7 cellular contexts compared by ENCODE assay signal in genomic region chr14:72423957-72424356, GRCh38.
"Had no signal": no experiment of that assay in that cellular context is flagged by ENCODE, and none has a peak within 500 bp of the region (broad histone marks: within the 10 kb centered on the region; RNA-seq: fewer than 3 reads in every experiment).

No MANE protein-coding gene starts in this region.

- H3K4me3 Mint-ChIP-seq: IgD-negative memory B cell had no signal

- H3K4me3 ChIP-seq: K562 had no signal

- FAIRE-seq: HepG2, HTR-8/SVneo, K562 had no signal

- H3K27ac ChIP-seq: HL-60 had no signal

- DNase-seq: IMR-90, KBM-7 had no signal

- ATAC-seq: HepG2, K562 had no signal
